13 cellular contexts compared by ENCODE assay signal in the genomic region with DNA sequence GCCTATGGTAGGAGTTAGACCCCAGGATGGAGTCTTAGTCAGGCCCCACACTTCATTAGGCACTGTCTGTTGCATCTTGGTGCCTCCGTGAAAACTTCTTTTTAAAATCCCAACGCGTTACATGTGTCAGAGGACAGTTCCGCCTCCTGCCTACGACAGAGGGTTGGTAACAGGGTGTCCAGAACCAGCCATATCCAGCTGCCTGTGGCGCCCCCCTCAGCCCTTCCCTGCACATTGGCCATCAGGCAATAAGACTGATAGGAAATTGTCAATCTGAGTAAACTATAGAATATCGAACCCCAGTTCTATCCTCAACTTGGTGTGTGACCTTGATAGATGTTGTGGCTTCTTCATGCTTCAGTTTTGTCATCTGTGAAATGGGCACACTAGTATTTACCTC.
A peak's percentile ranks its signal among the peaks of the same experiment; 100 is the strongest.
DNase-seq lines count a peak whose midpoint lies in the region; ATAC-seq and TF ChIP-seq lines count a peak whose summit lies in the region.
"Had no signal": no experiment of that assay in that cellular context is flagged by ENCODE, and none has a peak within 500 bp of the region (broad histone marks: within the 10 kb centered on the region; RNA-seq: fewer than 3 reads in every experiment).

No MANE protein-coding gene starts in this region.

- H3K36me3 Mint-ChIP-seq in endodermal cell (ENCODE audit: low read depth) (no peaks in the 10 kb centered on the region), neural progenitor cell (no peaks in the 10 kb centered on the region)
- H3K36me3 Mint-ChIP-seq in activated CD8-positive, alpha-beta memory T cell treated with anti-CD3 and anti-CD28 coated beads, Interleukin-2, amount 10 ng/mL, durations not matched to agents 7 days and 5 days = no peaks in the 10 kb centered on the region
- H3K36me3 Mint-ChIP-seq: CD8-positive, alpha-beta T cell; IgD-negative memory B cell had no signal

- peaks cover 7% of the 10 kb centered on the region for H3F3A ChIP-seq in neural progenitor cell (ENCODE audit: low read depth)

- peaks cover 23% of the 10 kb centered on the region for H3K4me1 ChIP-seq in HUES64 (ENCODE audit: insufficient read depth, low read length)
- peaks cover 10% of the 10 kb centered on the region for H3K4me1 ChIP-seq in endodermal cell (ENCODE audit: control insufficient read depth, insufficient read depth, low read length)
- peaks cover 53% of the 10 kb centered on the region for H3K4me1 ChIP-seq in neural progenitor cell

- TF ChIP-seq CTCF in GM12873 (IDR thresholded peaks at IDR 0.05; ENCODE audit: insufficient read depth, low read depth, low read length, missing control alignments) (peak; percentile 4), endodermal cell (conservative IDR thresholded peaks at IDR 0.05) (peak; percentile 60), neural progenitor cell (IDR thresholded peaks at IDR 0.05) (peak; percentile 38)

- peak overlapping the region; percentile 24 for H3K4me2 ChIP-seq in neural progenitor cell

- H3K27ac ChIP-seq in HUES64 (ENCODE audit: low read depth, low read length) = no peak overlapping the region
- no peak overlapping the region for H3K27ac ChIP-seq in endodermal cell (ENCODE audit: low read depth, low read length)
- H3K27ac ChIP-seq in neural progenitor cell = no peak overlapping the region

- no peaks in the 10 kb centered on the region for H3K79me2 ChIP-seq in neural progenitor cell (ENCODE audit: low read depth)

- no peak for DNase-seq in endodermal cell
- no peak for DNase-seq in neural progenitor cell (ENCODE audit: low spot score)
- no peak for DNase-seq in activated CD8-positive, alpha-beta memory T cell treated with anti-CD3 and anti-CD28 coated beads, Interleukin-2, amount 10 ng/mL, durations not matched to agents 7 days and 5 days
- no peak for DNase-seq in stimulated activated CD4-positive, alpha-beta T cell treated with anti-CD3 and anti-CD28 coated beads, Interleukin-4, amount 100 ng/mL, for 1 hour
- DNase-seq: CD8-positive, alpha-beta T cell; NCI-H1417; NCI-H2029; NCI-H446; SHP77 treated with DMSO at 0.1 percent for 48 hours had no signal

- H3K27me3 Mint-ChIP-seq in endodermal cell (ENCODE audit: insufficient read depth) (no peaks in the 10 kb centered on the region), neural progenitor cell (ENCODE audit: insufficient read depth, low read depth) (peaks cover 13% of the 10 kb centered on the region)
- H3K27me3 Mint-ChIP-seq in activated CD8-positive, alpha-beta memory T cell treated with anti-CD3 and anti-CD28 coated beads, Interleukin-2, amount 10 ng/mL, durations not matched to agents 7 days and 5 days = peaks cover 44% of the 10 kb centered on the region

- H3K4me3 ChIP-seq in HUES64 (ENCODE audit: low read length) (peak overlapping the region; percentile 44), endodermal cell (ENCODE audit: low read length) (no peak overlapping the region), neural progenitor cell (no peak overlapping the region)

- H3K36me3 ChIP-seq in HUES64 (ENCODE audit: insufficient read depth, low read length) (no peaks in the 10 kb centered on the region), endodermal cell (ENCODE audit: control insufficient read depth, insufficient read depth, low read length) (no peaks in the 10 kb centered on the region), neural progenitor cell (no peaks in the 10 kb centered on the region)

- ATAC-seq in GM18520 (IDR thresholded peaks at IDR 0.05; ENCODE audit: unreplicated experiment) = no peak
- ATAC-seq in activated CD8-positive, alpha-beta memory T cell treated with anti-CD3 and anti-CD28 coated beads, Interleukin-2, amount 10 ng/mL, durations not matched to agents 7 days and 5 days = no peak
- ATAC-seq: CD8-positive, alpha-beta T cell had no signal

- H3K9me3 ChIP-seq in HUES64 (ENCODE audit: insufficient read depth, low read depth, low read length) (no peaks in the 10 kb centered on the region), endodermal cell (ENCODE audit: control insufficient read depth, low read length) (no peaks in the 10 kb centered on the region), neural progenitor cell (ENCODE audit: low read depth) (no peaks in the 10 kb centered on the region)

- CTCF ChIA-PET in activated CD8-positive, alpha-beta memory T cell treated with anti-CD3 and anti-CD28 coated beads, Interleukin-2, amount 10 ng/mL, durations not matched to agents 7 days and 5 days (lab: Charles Lee) = interaction anchor here (1.2 kb wide), 1 partner anchor 75 kb away, joined by 3 read pairs; no protein-coding TSS in a partner anchor

- WGBS in HUES64 = 55% methylated on average over 7 of the region's 7 CpGs
- 63 to 69% methylated on average over 7 of the region's 7 CpGs for WGBS in endodermal cell (ENCODE audit: insufficient coverage in 1 of 2, insufficient read length in 1 of 2), 2 experiments

- peaks cover 22% of the 10 kb centered on the region for H3K4me1 Mint-ChIP-seq in endodermal cell
- H3K4me1 Mint-ChIP-seq in neural progenitor cell = peaks cover 42% of the 10 kb centered on the region
- no peaks in the 10 kb centered on the region for H3K4me1 Mint-ChIP-seq in activated CD8-positive, alpha-beta memory T cell treated with anti-CD3 and anti-CD28 coated beads, Interleukin-2, amount 10 ng/mL, durations not matched to agents 7 days and 5 days
- H3K4me1 Mint-ChIP-seq: IgD-negative memory B cell had no signal

- H3K9ac ChIP-seq in HUES64 (ENCODE audit: low read depth, low read length) (no peak overlapping the region), endodermal cell (ENCODE audit: extremely low read depth, low read length, poor library complexity, severe bottlenecking) (no peak overlapping the region), neural progenitor cell (no peak overlapping the region)

- H3K4me3 Mint-ChIP-seq in endodermal cell (no peak overlapping the region), neural progenitor cell (no peak overlapping the region)
- no peak overlapping the region for H3K4me3 Mint-ChIP-seq in activated CD8-positive, alpha-beta memory T cell treated with anti-CD3 and anti-CD28 coated beads, Interleukin-2, amount 10 ng/mL, durations not matched to agents 7 days and 5 days
- H3K4me3 Mint-ChIP-seq: CD8-positive, alpha-beta T cell; IgD-negative memory B cell had no signal

- H3K27me3 ChIP-seq in HUES64 (ENCODE audit: insufficient read depth, low read length) (no peaks in the 10 kb centered on the region), endodermal cell (ENCODE audit: control insufficient read depth, insufficient read depth, low read length, poor library complexity, severe bottlenecking) (no peaks in the 10 kb centered on the region), neural progenitor cell (no peaks in the 10 kb centered on the region)

- H4K20me1 ChIP-seq in neural progenitor cell (ENCODE audit: low read depth) = no peaks in the 10 kb centered on the region

- H3K9me3 Mint-ChIP-seq in endodermal cell (no peaks in the 10 kb centered on the region), neural progenitor cell (no peaks in the 10 kb centered on the region)
- no peaks in the 10 kb centered on the region for H3K9me3 Mint-ChIP-seq in activated CD8-positive, alpha-beta memory T cell treated with anti-CD3 and anti-CD28 coated beads, Interleukin-2, amount 10 ng/mL, durations not matched to agents 7 days and 5 days (ENCODE audit: low read depth)
- H3K9me3 Mint-ChIP-seq: CD8-positive, alpha-beta T cell; IgD-negative memory B cell had no signal

- H2AFZ ChIP-seq in neural progenitor cell (replicated peaks) = peak overlapping the region; percentile 48

- H3K27ac Mint-ChIP-seq in endodermal cell (no peak overlapping the region), neural progenitor cell (no peak overlapping the region)
- H3K27ac Mint-ChIP-seq in activated CD8-positive, alpha-beta memory T cell treated with anti-CD3 and anti-CD28 coated beads, Interleukin-2, amount 10 ng/mL, durations not matched to agents 7 days and 5 days = no peak overlapping the region
- H3K27ac Mint-ChIP-seq: CD8-positive, alpha-beta T cell; IgD-negative memory B cell had no signal

Comparison
In these comparisons a context has a peak if more than half of its experiments do, and no peak if none do; other contexts are left out.
1. CTCF ChIP-seq: peak in every context shown above with its lines; median percentile 60 in endodermal cell; 38 in neural progenitor cell; 4 in GM12873.